In genomic region chr3:186823391-186823790, GRCh38 we compare ENCODE assay signal across 1 cellular context.
TF ChIP-seq lines count a peak whose summit lies in the region.

No MANE protein-coding gene starts in this region.

TF ChIP-seq in IMR-90, 13 proteins besides CTCF, POLR2A, EP300 and RAD21:
- no peak for TF ChIP-seq MAZ (IDR thresholded peaks at IDR 0.05; ENCODE audit: borderline replicate concordance, low read depth, low read length)
- TF ChIP-seq SMC3 (IDR thresholded peaks at IDR 0.05; ENCODE audit: low read depth, low read length) = no peak
- no peak for TF ChIP-seq MAFK (IDR thresholded peaks at IDR 0.05; ENCODE audit: low read depth, low read length)
- no peak for TF ChIP-seq NFE2L2 (IDR thresholded peaks at IDR 0.05; ENCODE audit: low read depth, low read length)
- no peak for TF ChIP-seq USF2 (IDR thresholded peaks at IDR 0.05; ENCODE audit: low read depth, low read length)
- TF ChIP-seq ELK1 (IDR thresholded peaks at IDR 0.05; ENCODE audit: borderline replicate concordance, low read depth, low read length) = no peak
- no peak for TF ChIP-seq RCOR1 (IDR thresholded peaks at IDR 0.05; ENCODE audit: insufficient replicate concordance, low read length)
- no peak for TF ChIP-seq RFX5 (IDR thresholded peaks at IDR 0.05; ENCODE audit: low read depth, low read length)
- no peak for TF ChIP-seq MXI1 (IDR thresholded peaks at IDR 0.05; ENCODE audit: borderline replicate concordance, low read depth, low read length)
- no peak for TF ChIP-seq CHD1 (IDR thresholded peaks at IDR 0.05; ENCODE audit: low read depth, low read length)
- TF ChIP-seq CEBPB (IDR thresholded peaks at IDR 0.05; ENCODE audit: low read depth, low read length) = no peak
- TF ChIP-seq FOS (IDR thresholded peaks at IDR 0.05; ENCODE audit: low read depth, low read length) = no peak
- no peak for TF ChIP-seq BHLHE40 (IDR thresholded peaks at IDR 0.05; ENCODE audit: low read depth, low read length)
TF ChIP-seq in IMR-90: peak in this region for 0.
